ENCODE assay signal across 13 cellular contexts in the genomic region with DNA sequence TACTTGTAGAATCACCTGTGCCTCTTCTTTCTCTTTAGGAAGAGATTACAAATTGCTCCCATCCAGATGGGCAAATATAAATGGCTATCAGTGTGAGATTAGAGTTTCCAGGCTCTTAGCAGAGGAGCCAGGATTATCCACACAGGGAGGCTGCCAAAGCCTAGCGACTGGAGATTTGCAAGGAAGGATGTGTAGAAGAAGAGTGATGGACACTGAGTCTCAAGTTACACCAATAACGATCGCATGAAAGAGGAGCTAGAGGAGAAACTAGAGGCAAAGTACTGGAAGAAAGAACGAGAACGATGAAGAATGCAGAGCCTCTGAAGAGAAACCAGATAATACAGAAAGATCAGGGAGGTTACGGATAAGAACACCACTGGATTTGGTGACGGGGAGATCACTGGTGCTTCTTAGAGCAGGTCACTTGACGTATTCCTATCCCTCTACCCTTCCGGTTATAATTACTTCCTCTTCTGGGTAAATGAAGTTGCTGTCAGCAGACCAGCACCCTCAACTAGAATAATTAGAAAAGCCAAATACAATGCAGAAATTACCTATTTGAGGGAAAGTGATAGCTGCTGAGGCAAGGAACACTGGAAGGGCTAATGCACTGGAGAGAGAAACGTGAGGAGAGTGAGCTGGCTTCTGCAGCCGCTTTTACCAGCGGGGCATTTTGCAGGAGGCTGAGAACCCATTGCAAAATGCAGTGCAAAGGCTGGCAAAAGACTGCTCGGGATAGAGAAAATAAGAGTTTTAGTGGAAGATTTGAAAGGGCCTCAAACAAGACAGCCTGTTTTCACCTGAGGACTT.
DNase-seq lines count a peak whose midpoint lies in the region; ATAC-seq and TF ChIP-seq lines count a peak whose summit lies in the region.
"Had no signal": no experiment of that assay in that cellular context is flagged by ENCODE, and none has a peak within 500 bp of the region (broad histone marks: within the 10 kb centered on the region; RNA-seq: fewer than 3 reads in every experiment).

No MANE protein-coding gene starts in this region.

- POLR2A ChIA-PET in Caco-2 (lab: Charles Lee): no interaction called here
- POLR2A ChIA-PET in activated CD8-positive, alpha-beta T cell treated with anti-CD3 and anti-CD28 coated beads, Interleukin-2, amount 10 ng/mL, durations not matched to agents 7 days and 5 days (lab: Charles Lee): interaction anchor here (0.8 kb wide), 1 partner anchor 13 kb away, joined by 3 read pairs; no protein-coding TSS in a partner anchor

- WGBS in body of pancreas, 2 donors: 57 to 63% methylated on average over 13 of the region's 13 CpGs
- WGBS in suprapubic skin: 68% methylated on average over 13 of the region's 13 CpGs

- TF ChIP-seq POLR2A in body of pancreas (IDR thresholded peaks at IDR 0.05): peak in 1 of 3 donors; percentile 16
- no peak for TF ChIP-seq POLR2A in suprapubic skin (IDR thresholded peaks at IDR 0.05)

- H3K27me3 Mint-ChIP-seq in Caco-2 (ENCODE audit: insufficient read depth, unreplicated experiment): no peaks in the 10 kb centered on the region
- H3K27me3 Mint-ChIP-seq in nephron progenitor cell (ENCODE audit: low read depth, poor library complexity): no peaks in the 10 kb centered on the region
- H3K27me3 Mint-ChIP-seq in activated CD8-positive, alpha-beta T cell treated with anti-CD3 and anti-CD28 coated beads, Interleukin-2, amount 10 ng/mL, durations not matched to agents 7 days and 5 days (ENCODE audit: low read depth): no peaks in the 10 kb centered on the region
- H3K27me3 Mint-ChIP-seq: CD4-positive, alpha-beta memory T cell; IgD-negative memory B cell had no signal

- intact Hi-C loops in Caco-2 (cut with micrococcal nuclease; ENCODE audit: unreplicated experiment) (no loop called here), body of pancreas (cut with DNase I) (no loop called here)

- DNase-seq in Caco-2 (no peak), NCI-H524 (lab: John Stamatoyannopoulos, UW) (peak; percentile 94 to 99), body of pancreas (no peak), nephron progenitor cell (peak; percentile 15), suprapubic skin (ENCODE audit: low spot score in 2 of 2) (no peak), AG08396 (ENCODE audit: low spot score) (no peak)
- DNase-seq in activated CD8-positive, alpha-beta T cell treated with anti-CD3 and anti-CD28 coated beads, Interleukin-2, amount 10 ng/mL, durations not matched to agents 7 days and 5 days: no peak
- DNase-seq: CD4-positive, alpha-beta memory T cell; effector CD8-positive, alpha-beta T cell; stimulated activated CD4-positive, alpha-beta T cell treated with anti-CD3 and anti-CD28 coated beads, Interleukin-2, amount 100 ng/mL, for 24 hours had no signal

- H3K4me1 Mint-ChIP-seq in Caco-2 (ENCODE audit: low read depth, unreplicated experiment) (peaks cover 25% of the 10 kb centered on the region), nephron progenitor cell (peaks cover 56% of the 10 kb centered on the region)
- H3K4me1 Mint-ChIP-seq in activated CD8-positive, alpha-beta T cell treated with anti-CD3 and anti-CD28 coated beads, Interleukin-2, amount 10 ng/mL, durations not matched to agents 7 days and 5 days (ENCODE audit: low read depth): peaks cover 24% of the 10 kb centered on the region

- BruUV-seq in Caco-2 (replicated peaks; lab: Mats Ljungman, UMichigan): no TSS peak

- 0 out of 2 replicates have a peak, but pooled peaks cover 5% of the 10 kb centered on the region for H3K9me3 ChIP-seq in Caco-2
- no peaks in the 10 kb centered on the region for H3K9me3 ChIP-seq in body of pancreas
- no peaks in the 10 kb centered on the region for H3K9me3 ChIP-seq in suprapubic skin
- H3K9me3 ChIP-seq: SJSA1 had no signal

- H3K27me3 ChIP-seq in Caco-2 (replicated peaks; ENCODE audit: control insufficient read depth, insufficient read depth, low read length): no peaks in the 10 kb centered on the region
- H3K27me3 ChIP-seq in body of pancreas: no peaks in the 10 kb centered on the region
- H3K27me3 ChIP-seq in suprapubic skin: no peaks in the 10 kb centered on the region
- H3K27me3 ChIP-seq: SJSA1 had no signal

- no peaks in the 10 kb centered on the region for H3K36me3 ChIP-seq in Caco-2 (ENCODE audit: control insufficient read depth, insufficient read depth, low read length)
- H3K36me3 ChIP-seq in body of pancreas (replicated peaks in 1 of 2; ENCODE audit: insufficient read depth in 1 of 2, low read depth in 2 of 2): no peaks in the 10 kb centered on the region
- H3K36me3 ChIP-seq in suprapubic skin: no peaks in the 10 kb centered on the region
- H3K36me3 ChIP-seq: SJSA1 had no signal

- peaks cover 40% of the 10 kb centered on the region for H3K4me1 ChIP-seq in Caco-2
- peaks cover 26% of the 10 kb centered on the region for H3K4me1 ChIP-seq in body of pancreas
- H3K4me1 ChIP-seq in suprapubic skin: peaks cover 5% of the 10 kb centered on the region

- H3K9me3 Mint-ChIP-seq in Caco-2 (ENCODE audit: unreplicated experiment): no peaks in the 10 kb centered on the region
- no peaks in the 10 kb centered on the region for H3K9me3 Mint-ChIP-seq in nephron progenitor cell
- peaks cover 4% of the 10 kb centered on the region for H3K9me3 Mint-ChIP-seq in activated CD8-positive, alpha-beta T cell treated with anti-CD3 and anti-CD28 coated beads, Interleukin-2, amount 10 ng/mL, durations not matched to agents 7 days and 5 days (ENCODE audit: insufficient read depth)
- H3K9me3 Mint-ChIP-seq: IgD-negative memory B cell had no signal

- H3K4me3 ChIP-seq in Caco-2 (ENCODE audit: low read depth, low read length) (no peak overlapping the region), body of pancreas (no peak overlapping the region), suprapubic skin (no peak overlapping the region)
- H3K4me3 ChIP-seq: SJSA1 had no signal

- H3K27ac ChIP-seq in body of pancreas (peak overlapping the region in 3 of 4 donors; percentile 15 to 64 (median 55)), suprapubic skin (no peak overlapping the region)
- H3K27ac ChIP-seq: SJSA1 had no signal

- no peak for ATAC-seq in body of pancreas
- ATAC-seq in activated CD8-positive, alpha-beta T cell treated with anti-CD3 and anti-CD28 coated beads, Interleukin-2, amount 10 ng/mL, durations not matched to agents 7 days and 5 days: no peak
- ATAC-seq in HG03139 (IDR thresholded peaks at IDR 0.05; ENCODE audit: unreplicated experiment): no peak

- H3K36me3 Mint-ChIP-seq in Caco-2 (ENCODE audit: insufficient read depth, unreplicated experiment) (no peaks in the 10 kb centered on the region), nephron progenitor cell (ENCODE audit: low read depth) (no peaks in the 10 kb centered on the region)
- H3K36me3 Mint-ChIP-seq in activated CD8-positive, alpha-beta T cell treated with anti-CD3 and anti-CD28 coated beads, Interleukin-2, amount 10 ng/mL, durations not matched to agents 7 days and 5 days (ENCODE audit: low read depth): peaks cover 7% of the 10 kb centered on the region

- TF ChIP-seq CTCF in Caco-2 (IDR thresholded peaks at IDR 0.05; ENCODE audit: insufficient read depth in 1 of 2, low read depth in 1 of 2, low read length in 1 of 2, severe bottlenecking in 1 of 2, unreplicated experiment in 1 of 2) (no peak), body of pancreas (IDR thresholded peaks at IDR 0.05) (no peak), nephron progenitor cell (IDR thresholded peaks at IDR 0.05) (no peak), suprapubic skin (IDR thresholded peaks at IDR 0.05) (no peak)

- H3K27ac Mint-ChIP-seq in Caco-2 (ENCODE audit: unreplicated experiment) (peak overlapping the region; percentile 40), nephron progenitor cell (peak overlapping the region; percentile 37)
- no peak overlapping the region for H3K27ac Mint-ChIP-seq in activated CD8-positive, alpha-beta T cell treated with anti-CD3 and anti-CD28 coated beads, Interleukin-2, amount 10 ng/mL, durations not matched to agents 7 days and 5 days
- H3K27ac Mint-ChIP-seq: CD4-positive, alpha-beta memory T cell; IgD-negative memory B cell had no signal

- CTCF ChIA-PET in Caco-2 (lab: Charles Lee): interaction anchor here (0.9 to 1.1 kb wide), 2 partner anchors 10 to 121 kb away, joined by 3 to 4 read pairs; no protein-coding TSS in a partner anchor
- CTCF ChIA-PET in activated CD8-positive, alpha-beta T cell treated with anti-CD3 and anti-CD28 coated beads, Interleukin-2, amount 10 ng/mL, durations not matched to agents 7 days and 5 days (lab: Charles Lee): interaction anchor here (0.8 kb wide), 1 partner anchor 61 kb away, joined by 3 read pairs; no protein-coding TSS in a partner anchor

- TF ChIP-seq EP300 in suprapubic skin (IDR thresholded peaks at IDR 0.05): no peak

- no peak overlapping the region for H3K4me3 Mint-ChIP-seq in Caco-2 (ENCODE audit: unreplicated experiment)
- peak overlapping the region; percentile 64 for H3K4me3 Mint-ChIP-seq in nephron progenitor cell
- no peak overlapping the region for H3K4me3 Mint-ChIP-seq in activated CD8-positive, alpha-beta T cell treated with anti-CD3 and anti-CD28 coated beads, Interleukin-2, amount 10 ng/mL, durations not matched to agents 7 days and 5 days

Comparison
In these comparisons a context has a peak if more than half of its experiments do, and no peak if none do; other contexts are left out.
1. DNase-seq: peak in NCI-H524 (2 of 2) and nephron progenitor cell (single experiment); none in Caco-2 (0 of 2), body of pancreas (0 of 4), suprapubic skin (0 of 2), AG08396 (single experiment) and activated CD8-positive, alpha-beta T cell treated with anti-CD3 and anti-CD28 coated beads, Interleukin-2, amount 10 ng/mL, durations not matched to agents 7 days and 5 days (single experiment).